Comparison of ENCODE assay signal across 31 cellular contexts in genomic region chr3:155880286-155880685, GRCh38. TPM values are rescaled to one million over a fixed set of nuclear protein-coding genes. Genes with fewer than 3 reads are reported as not detected.
DNase-seq lines count a peak whose midpoint lies in the region; ATAC-seq lines count a peak whose summit lies in the region.
"Had no signal": no experiment of that assay in that cellular context is flagged by ENCODE, and none has a peak within 500 bp of the region (broad histone marks: within the 10 kb centered on the region; RNA-seq: fewer than 3 reads in every experiment).

No MANE protein-coding gene starts in this region.

- H3K9me3 Mint-ChIP-seq in CD4-positive, CD25-positive, alpha-beta regulatory T cell, result no peaks in the 10 kb centered on the region
- H3K9me3 Mint-ChIP-seq in activated T-helper 2 cell treated with anti-CD3 and anti-CD28 coated beads, Interferon-gamma antibody, Interleukin-2, Interleukin-4, amounts not matched to agents 10 μg/mL and 5 μg/mL and 100 μg/mL, durations not matched to agents 14 hours and 24 hours and 36 hours, result no peaks in the 10 kb centered on the region
- H3K9me3 Mint-ChIP-seq: activated CD4-positive, alpha-beta memory T cell treated with anti-CD3 and anti-CD28 coated beads for 36 hours; activated naive CD4-positive, alpha-beta T cell treated with anti-CD3 and anti-CD28 coated beads, Interleukin-2, amount 50 U/mL, for 24 hours; CD8-positive, alpha-beta memory T cell had no signal

- no peak overlapping the region for H3K27ac Mint-ChIP-seq in CD4-positive, CD25-positive, alpha-beta regulatory T cell
- peak overlapping the region; percentile 14 for H3K27ac Mint-ChIP-seq in activated T-helper 2 cell treated with anti-CD3 and anti-CD28 coated beads, Interferon-gamma antibody, Interleukin-2, Interleukin-4, amounts not matched to agents 10 μg/mL and 5 μg/mL and 100 μg/mL, durations not matched to agents 14 hours and 24 hours and 36 hours
- H3K27ac Mint-ChIP-seq: activated CD4-positive, alpha-beta memory T cell treated with anti-CD3 and anti-CD28 coated beads for 36 hours; activated naive CD4-positive, alpha-beta T cell treated with anti-CD3 and anti-CD28 coated beads, Interleukin-2, amount 50 U/mL, for 24 hours; brain; CD8-positive, alpha-beta memory T cell had no signal

- H3K4me1 Mint-ChIP-seq in CD4-positive, CD25-positive, alpha-beta regulatory T cell, result peaks cover 30 to 75% (median 51%) of the 10 kb centered on the region in 4 donors
- peaks cover 43% of the 10 kb centered on the region for H3K4me1 Mint-ChIP-seq in activated T-helper 2 cell treated with anti-CD3 and anti-CD28 coated beads, Interferon-gamma antibody, Interleukin-2, Interleukin-4, amounts not matched to agents 10 μg/mL and 5 μg/mL and 100 μg/mL, durations not matched to agents 14 hours and 24 hours and 36 hours (ENCODE audit: low read depth)

- peak overlapping the region in 1 of 4 donors; percentile 34 for H3K4me3 Mint-ChIP-seq in CD4-positive, CD25-positive, alpha-beta regulatory T cell
- no peak overlapping the region for H3K4me3 Mint-ChIP-seq in activated T-helper 2 cell treated with anti-CD3 and anti-CD28 coated beads, Interferon-gamma antibody, Interleukin-2, Interleukin-4, amounts not matched to agents 10 μg/mL and 5 μg/mL and 100 μg/mL, durations not matched to agents 14 hours and 24 hours and 36 hours (ENCODE audit: low read depth)
- H3K4me3 Mint-ChIP-seq: activated CD4-positive, alpha-beta memory T cell treated with anti-CD3 and anti-CD28 coated beads for 36 hours; activated naive CD4-positive, alpha-beta T cell treated with anti-CD3 and anti-CD28 coated beads, Interleukin-2, amount 50 U/mL, for 24 hours; brain had no signal

- H3K4me1 ChIP-seq in CD4-positive, CD25-positive, alpha-beta regulatory T cell (ENCODE audit: control insufficient read depth, insufficient read depth, low read length, poor library complexity, severe bottlenecking), result peaks cover 16% of the 10 kb centered on the region
- H3K4me1 ChIP-seq: suprapubic skin had no signal

- H3K27me3 ChIP-seq in CD4-positive, CD25-positive, alpha-beta regulatory T cell (ENCODE audit: control insufficient read depth, insufficient read depth, low read length), result no peaks in the 10 kb centered on the region
- H3K27me3 ChIP-seq: dorsolateral prefrontal cortex, heart right ventricle, ovary, suprapubic skin had no signal

- no peak overlapping the region for H3K27ac ChIP-seq in CD4-positive, CD25-positive, alpha-beta regulatory T cell (ENCODE audit: insufficient read depth, low read length, poor library complexity, severe bottlenecking)
- H3K27ac ChIP-seq: dorsolateral prefrontal cortex, heart right ventricle, HL-60, ovary, skin epidermis, suprapubic skin had no signal

- H3K27me3 Mint-ChIP-seq in CD4-positive, CD25-positive, alpha-beta regulatory T cell, result no peaks in the 10 kb centered on the region
- H3K27me3 Mint-ChIP-seq in activated T-helper 2 cell treated with anti-CD3 and anti-CD28 coated beads, Interferon-gamma antibody, Interleukin-2, Interleukin-4, amounts not matched to agents 10 μg/mL and 5 μg/mL and 100 μg/mL, durations not matched to agents 14 hours and 24 hours and 36 hours (ENCODE audit: low read depth), result no peaks in the 10 kb centered on the region
- H3K27me3 Mint-ChIP-seq: activated CD4-positive, alpha-beta memory T cell treated with anti-CD3 and anti-CD28 coated beads for 36 hours; activated naive CD4-positive, alpha-beta T cell treated with anti-CD3 and anti-CD28 coated beads, Interleukin-2, amount 50 U/mL, for 24 hours; CD8-positive, alpha-beta memory T cell had no signal

- H3K36me3 ChIP-seq in CD4-positive, CD25-positive, alpha-beta regulatory T cell (ENCODE audit: control insufficient read depth, insufficient read depth, low read length), result no peaks in the 10 kb centered on the region
- H3K36me3 ChIP-seq: heart right ventricle, ovary, suprapubic skin had no signal

- H3K36me3 Mint-ChIP-seq in CD4-positive, CD25-positive, alpha-beta regulatory T cell, result no peaks in the 10 kb centered on the region
- H3K36me3 Mint-ChIP-seq in activated T-helper 2 cell treated with anti-CD3 and anti-CD28 coated beads, Interferon-gamma antibody, Interleukin-2, Interleukin-4, amounts not matched to agents 10 μg/mL and 5 μg/mL and 100 μg/mL, durations not matched to agents 14 hours and 24 hours and 36 hours (ENCODE audit: low read depth), result peaks cover 11% of the 10 kb centered on the region
- H3K36me3 Mint-ChIP-seq: activated naive CD4-positive, alpha-beta T cell treated with anti-CD3 and anti-CD28 coated beads, Interleukin-2, amount 50 U/mL, for 24 hours; CD8-positive, alpha-beta memory T cell had no signal

- DNase-seq in CD4-positive, CD25-positive, alpha-beta regulatory T cell, result no peak
- DNase-seq in activated T-helper 2 cell treated with anti-CD3 and anti-CD28 coated beads, Interferon-gamma antibody, Interleukin-2, Interleukin-4, amounts not matched to agents 10 μg/mL and 5 μg/mL and 100 μg/mL, durations not matched to agents 14 hours and 24 hours and 36 hours (ENCODE audit: low spot score), result no peak
- no peak for DNase-seq in globus pallidus (ENCODE audit: low spot score)
- DNase-seq in cardiac septum (ENCODE audit: low spot score), result no peak
- DNase-seq: activated CD4-positive, alpha-beta memory T cell treated with anti-CD3 and anti-CD28 coated beads for 36 hours; activated CD8-positive, alpha-beta memory T cell treated with anti-CD3 and anti-CD28 coated beads, Interleukin-2, amount 50 U/mL, for 4 hours; AML-193; amniotic stem cell; CD8-positive, alpha-beta memory T cell; dorsolateral prefrontal cortex; EL; foreskin melanocyte; heart right ventricle; kidney; left ventricle myocardium superior; mesendoderm; NCI-H1436; NCI-H345; NCI-H69; ovary; Right ventricle myocardium superior; stimulated activated naive CD4-positive, alpha-beta T cell had no signal

- H3K9me3 ChIP-seq in CD4-positive, CD25-positive, alpha-beta regulatory T cell (ENCODE audit: control insufficient read depth in 2 of 2, low read length in 2 of 2), result no peaks in the 10 kb centered on the region
- H3K9me3 ChIP-seq: heart right ventricle, ovary, suprapubic skin had no signal

- H3K4me3 ChIP-seq in CD4-positive, CD25-positive, alpha-beta regulatory T cell (ENCODE audit: low read depth, low read length), result peak overlapping the region; percentile 37
- H3K4me3 ChIP-seq: dorsolateral prefrontal cortex, heart right ventricle, ovary, skin epidermis, suprapubic skin had no signal

- intact Hi-C loops in activated T-helper 2 cell treated with anti-CD3 and anti-CD28 coated beads, Interferon-gamma antibody, Interleukin-2, Interleukin-4, amounts not matched to agents 10 μg/mL and 5 μg/mL and 100 μg/mL, durations not matched to agents 14 hours and 24 hours and 36 hours (cut with micrococcal nuclease), result no loop called here
- intact Hi-C loops in cardiac septum (cut with DNase I), result no loop called here

- ATAC-seq in CD4-positive, CD25-positive, alpha-beta regulatory T cell (ENCODE audit: low read depth in 2 of 2), result no peak
- ATAC-seq in GM18867 (IDR thresholded peaks at IDR 0.05; ENCODE audit: unreplicated experiment), result peak; percentile 57
- peak; percentile 40 for ATAC-seq in HG02885 (IDR thresholded peaks at IDR 0.05; ENCODE audit: poor library complexity, unreplicated experiment)
- no peak for ATAC-seq in HG03342 (IDR thresholded peaks at IDR 0.05; ENCODE audit: unreplicated experiment)
- ATAC-seq: activated CD4-positive, CD25-positive, alpha-beta regulatory T cell treated with anti-CD3 and anti-CD28 coated beads, Interleukin-2, amount 50 U/mL, for 24 hours; heart right ventricle; left ventricle myocardium superior had no signal

RNA-seq across cellular contexts. Expression of gene GMPS, which starts 9.8 kb away (rescaled TPM):
- total RNA-seq in CD4-positive, CD25-positive, alpha-beta regulatory T cell, result 40.9 TPM
- 10 to 100 TPM; 61.3 to 82.7 (median 66.2) TPM for polyA plus RNA-seq in CD4-positive, CD25-positive, alpha-beta regulatory T cell
- total RNA-seq in activated T-helper 2 cell treated with anti-CD3 and anti-CD28 coated beads, Interferon-gamma antibody, Interleukin-2, Interleukin-4, amounts not matched to agents 10 μg/mL and 5 μg/mL and 100 μg/mL, durations not matched to agents 14 hours and 24 hours and 36 hours, result 135 and 136 TPM in 2 replicates
- 27.7 TPM for total RNA-seq in cardiac septum

RNA-seq across cellular contexts. Expression of gene SLC33A1, which starts 26.1 kb away (rescaled TPM):
- 18.3 TPM for total RNA-seq in CD4-positive, CD25-positive, alpha-beta regulatory T cell
- 10 to 100 TPM; 16.6 to 20.0 (median 17.8) TPM for polyA plus RNA-seq in CD4-positive, CD25-positive, alpha-beta regulatory T cell
- total RNA-seq in activated T-helper 2 cell treated with anti-CD3 and anti-CD28 coated beads, Interferon-gamma antibody, Interleukin-2, Interleukin-4, amounts not matched to agents 10 μg/mL and 5 μg/mL and 100 μg/mL, durations not matched to agents 14 hours and 24 hours and 36 hours, result 30.2 and 33.6 TPM in 2 replicates
- total RNA-seq in cardiac septum, result 29.9 TPM

Comparison
In these comparisons a context has a peak if more than half of its experiments do, and no peak if none do; other contexts are left out.
1. ATAC-seq: peak in GM18867 (single experiment) and HG02885 (single experiment); none in CD4-positive, CD25-positive, alpha-beta regulatory T cell (0 of 2) and HG03342 (single experiment).